In genomic region chr6:33700391-33701050, GRCh38 we compare ENCODE assay signal across 8 cellular contexts. TPM values are rescaled to one million over a fixed set of nuclear protein-coding genes. Genes with fewer than 3 reads are reported as not detected.
DNase-seq lines count a peak whose midpoint lies in the region; ATAC-seq and TF ChIP-seq lines count a peak whose summit lies in the region.

No MANE protein-coding gene starts in this region.

- peak; percentile 46 to 72 for TF ChIP-seq RAD21 in liver (IDR thresholded peaks at IDR 0.05)

- CTCF ChIA-PET in WTC11 (lab: Charles Lee), result interaction anchor here (0.5 to 3.7 kb wide), 49 partner anchors 9 to 463 kb away, joined by 3 to 38 read pairs (median 4); partner anchors contain the start of genes BAK1, ITPR3 and UQCC2

- peaks cover 24% of the 10 kb centered on the region for H3K4me1 Mint-ChIP-seq in WTC11

- H3K27ac ChIP-seq in BLaER1 (peak overlapping the region; percentile 95; the same call in 1 of the 2 replicates), liver (ENCODE audit: low read depth in 1 of 2, low read length in 2 of 2) (no peak overlapping the region)

- no peak overlapping the region for H3K27ac Mint-ChIP-seq in WTC11

- peaks cover 6% of the 10 kb centered on the region for H3K36me3 ChIP-seq in BLaER1
- H3K36me3 ChIP-seq in liver (ENCODE audit: control insufficient read depth in 4 of 4, insufficient read depth in 3 of 4, low read depth in 1 of 4, low read length in 3 of 4), result peaks cover 0 to 15% (median 5%) of the 10 kb centered on the region in 4 donors

- H3K27me3 ChIP-seq in BLaER1 (peaks cover 4% of the 10 kb centered on the region), liver (ENCODE audit: control insufficient read depth in 4 of 4, insufficient read depth in 4 of 4, low read length in 3 of 4) (no peaks in the 10 kb centered on the region)

- peak overlapping the region; percentile 89 for H3K4me2 ChIP-seq in BLaER1

- DNase-seq in NB4 (ENCODE audit: low read depth) (peak; percentile 72), WTC11 (ENCODE audit: low spot score) (peak; percentile 86), cardiac fibroblast (ENCODE audit: low read depth in 2 of 2) (peak; percentile 75 to 80)
- peak; percentile 54 for DNase-seq in stimulated activated CD8-positive, alpha-beta memory T cell treated with anti-CD3 and anti-CD28 coated beads, Interleukin-15, amount 100 ng/mL, for 1 hour (ENCODE audit: low read depth)

- WGBS in liver, result 63% methylated on average over 10 of the region's 10 CpGs

- TF ChIP-seq POLR2A in NB4 (IDR thresholded peaks at IDR 0.05; ENCODE audit: extremely low read depth, insufficient read length), result no peak

- peak; percentile 77 for TF ChIP-seq CTCF in NB4 (IDR thresholded peaks at IDR 0.05; ENCODE audit: low read depth, low read length)
- TF ChIP-seq CTCF in WTC11 (IDR thresholded peaks at IDR 0.05), result peak; percentile 66
- peak; percentile 78 for TF ChIP-seq CTCF in cardiac fibroblast (IDR thresholded peaks at IDR 0.05; ENCODE audit: low read depth, low read length)
- TF ChIP-seq CTCF in liver (IDR thresholded peaks at IDR 0.05; ENCODE audit: low read depth, low read length, missing input control), result peak; percentile 27

- H4K20me1 ChIP-seq in BLaER1, result peaks cover 39% of the 10 kb centered on the region

- H3K9me3 ChIP-seq in BLaER1 (no peaks in the 10 kb centered on the region), liver (ENCODE audit: control insufficient read depth in 4 of 4, low read length in 3 of 4) (no peaks in the 10 kb centered on the region)

- no peak overlapping the region for H3K4me3 Mint-ChIP-seq in WTC11

- H3K9me3 Mint-ChIP-seq in WTC11, result no peaks in the 10 kb centered on the region

- ATAC-seq in GM19467 (IDR thresholded peaks at IDR 0.05; ENCODE audit: unreplicated experiment), result peak; percentile 53
- peak; percentile 93 for ATAC-seq in WTC11
- ATAC-seq in HG03196 (IDR thresholded peaks at IDR 0.05; ENCODE audit: unreplicated experiment), result no peak

- H3K27me3 Mint-ChIP-seq in WTC11 (ENCODE audit: low read depth), result no peaks in the 10 kb centered on the region

- POLR2A ChIA-PET in WTC11 (lab: Charles Lee), result interaction anchor here (0.8 to 1.2 kb wide), 2 partner anchors 10 to 11 kb away, joined by 3 read pairs; partner anchors contain the start of gene UQCC2

- H3K4me3 ChIP-seq in BLaER1, result 0 out of 2 replicates have a peak overlapping the region, but pooled peaks have one; percentile 10
- no peak overlapping the region for H3K4me3 ChIP-seq in NB4 (ENCODE audit: low read depth, low read length)
- no peak overlapping the region for H3K4me3 ChIP-seq in cardiac fibroblast (replicated peaks in 1 of 2; ENCODE audit: low read depth in 2 of 2, low read length in 2 of 2)
- no peak overlapping the region for H3K4me3 ChIP-seq in liver (ENCODE audit: low read depth in 1 of 3, low read length in 3 of 3)

- peaks cover 41% of the 10 kb centered on the region for H3K36me3 Mint-ChIP-seq in WTC11

- H3K9ac ChIP-seq in BLaER1 (peak overlapping the region; percentile 79; the same call in 1 of the 2 replicates), liver (ENCODE audit: low read depth in 1 of 2, low read length in 2 of 2) (no peak overlapping the region)

- peaks cover 65% of the 10 kb centered on the region for H3K4me1 ChIP-seq in BLaER1
- H3K4me1 ChIP-seq in liver (ENCODE audit: control insufficient read depth in 4 of 4, insufficient read depth in 4 of 4, low read length in 3 of 4), result peaks cover 0 to 10% (median 0%) of the 10 kb centered on the region in 4 donors

TF ChIP-seq in WTC11, 78 proteins besides CTCF, POLR2A, EP300 and RAD21 (continues in another document):
- TF ChIP-seq, protein P1, sequence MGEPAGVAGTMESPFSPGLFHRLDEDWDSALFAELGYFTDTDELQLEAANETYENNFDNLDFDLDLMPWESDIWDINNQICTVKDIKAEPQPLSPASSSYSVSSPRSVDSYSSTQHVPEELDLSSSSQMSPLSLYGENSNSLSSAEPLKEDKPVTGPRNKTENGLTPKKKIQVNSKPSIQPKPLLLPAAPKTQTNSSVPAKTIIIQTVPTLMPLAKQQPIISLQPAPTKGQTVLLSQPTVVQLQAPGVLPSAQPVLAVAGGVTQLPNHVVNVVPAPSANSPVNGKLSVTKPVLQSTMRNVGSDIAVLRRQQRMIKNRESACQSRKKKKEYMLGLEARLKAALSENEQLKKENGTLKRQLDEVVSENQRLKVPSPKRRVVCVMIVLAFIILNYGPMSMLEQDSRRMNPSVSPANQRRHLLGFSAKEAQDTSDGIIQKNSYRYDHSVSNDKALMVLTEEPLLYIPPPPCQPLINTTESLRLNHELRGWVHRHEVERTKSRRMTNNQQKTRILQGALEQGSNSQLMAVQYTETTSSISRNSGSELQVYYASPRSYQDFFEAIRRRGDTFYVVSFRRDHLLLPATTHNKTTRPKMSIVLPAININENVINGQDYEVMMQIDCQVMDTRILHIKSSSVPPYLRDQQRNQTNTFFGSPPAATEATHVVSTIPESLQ (CRISPR knock-in tag; IDR thresholded peaks at IDR 0.05), result no peak
- TF ChIP-seq GRHL2 (CRISPR knock-in tag; IDR thresholded peaks at IDR 0.05; ENCODE audit: insufficient replicate concordance, severe bottlenecking), result no peak
- no peak for TF ChIP-seq MYBL2 (CRISPR knock-in tag; IDR thresholded peaks at IDR 0.05)
- TF ChIP-seq ZNF138 (CRISPR knock-in tag; conservative IDR thresholded peaks at IDR 0.05), result no peak
- TF ChIP-seq IRF1 (CRISPR knock-in tag; IDR thresholded peaks at IDR 0.05), result no peak

TF ChIP-seq in liver, 16 proteins besides CTCF, POLR2A, EP300 and RAD21:
- TF ChIP-seq TAF1 (conservative IDR thresholded peaks at IDR 0.05) (no peak), SP1 (IDR thresholded peaks at IDR 0.05) (no peak), HNF4A (conservative IDR thresholded peaks at IDR 0.05) (no peak)

RNA-seq across cellular contexts. Expression of gene UQCC2, which starts 11.0 kb away (rescaled TPM):
- 65.8 to 105 TPM (median 95.3 TPM) in 3 replicates for total RNA-seq in WTC11 (2021)
- total RNA-seq in liver, result 1 to 10 TPM; 6.8 to 8.3 TPM
- polyA plus RNA-seq in liver, result 10 to 100 TPM; 36.5 to 75.9 TPM

RNA-seq across cellular contexts. Expression of gene IP6K3, which starts 46.2 kb away (rescaled TPM):
- total RNA-seq in WTC11 (2021) (0.44 to 1.1 TPM (median 0.89 TPM) in 3 replicates), liver (10 to 100 TPM in 1 of 2 donors, 1 to 10 TPM in 1; 7.0 to 12.9 TPM)
- 1 to 10 TPM; 1.5 to 6.4 TPM for polyA plus RNA-seq in liver

Comparison
In these comparisons a context has a peak if more than half of its experiments do, and no peak if none do; other contexts are left out.
1. CTCF ChIP-seq: peak in every context shown above with its lines; median percentile 78 in cardiac fibroblast; 77 in NB4; 66 in WTC11; 27 in liver.